ENCODE assay signal across 8 cellular contexts in genomic region chr6:11236351-11236750, GRCh38. TPM values are rescaled to one million over a fixed set of nuclear protein-coding genes. Genes with fewer than 3 reads are reported as not detected.
DNase-seq lines count a peak whose midpoint lies in the region; ATAC-seq and FAIRE-seq lines count a peak whose summit lies in the region.

No MANE protein-coding gene starts in this region.

- no peak overlapping the region for H3K4me2 ChIP-seq in mesendoderm (ENCODE audit: low read length)

- peaks cover 46% of the 10 kb centered on the region for H3K4me1 Mint-ChIP-seq in activated CD4-positive, alpha-beta memory T cell treated with anti-CD3 and anti-CD28 coated beads, Interleukin-2, amount 10 ng/mL, durations not matched to agents 7 days and 5 days

- no peak overlapping the region for H2BK5ac ChIP-seq in mesendoderm (ENCODE audit: low read length)

- H3K4me1 ChIP-seq in mesendoderm (ENCODE audit: control insufficient read depth, low read depth, low read length), result peaks cover 11% of the 10 kb centered on the region

- no peak overlapping the region for H3K4me3 ChIP-seq in mesendoderm (ENCODE audit: low read length)

- ATAC-seq in HG03039 (IDR thresholded peaks at IDR 0.05; ENCODE audit: unreplicated experiment), result peak; percentile 37
- no peak for ATAC-seq in GM21737 (IDR thresholded peaks at IDR 0.05; ENCODE audit: unreplicated experiment)

- no peaks in the 10 kb centered on the region for H3K27me3 ChIP-seq in mesendoderm (ENCODE audit: insufficient read depth, low read length, poor library complexity)

- POLR2A ChIA-PET in activated CD4-positive, alpha-beta memory T cell treated with anti-CD3 and anti-CD28 coated beads, Interleukin-2, amount 10 ng/mL, durations not matched to agents 7 days and 5 days (lab: Charles Lee), result interaction anchor here (1.0 to 7.2 kb wide), 4 partner anchors 14 to 56 kb away, joined by 3 to 138 read pairs (median 4); no protein-coding TSS in a partner anchor

- no peak overlapping the region for H4K5ac ChIP-seq in mesendoderm (ENCODE audit: low read length)

- H3K36me3 Mint-ChIP-seq in activated CD4-positive, alpha-beta memory T cell treated with anti-CD3 and anti-CD28 coated beads, Interleukin-2, amount 10 ng/mL, durations not matched to agents 7 days and 5 days (ENCODE audit: low read depth), result peaks cover 34% of the 10 kb centered on the region

- FAIRE-seq in G401.6 (lab: Jason Lieb, UNC), result peak; percentile 86

- H3K23ac ChIP-seq in mesendoderm (ENCODE audit: low read length), result no peak overlapping the region

- peak overlapping the region; percentile 10 for H3K56ac ChIP-seq in mesendoderm (ENCODE audit: low read length)

- CTCF ChIA-PET in activated CD4-positive, alpha-beta memory T cell treated with anti-CD3 and anti-CD28 coated beads, Interleukin-2, amount 10 ng/mL, durations not matched to agents 7 days and 5 days (lab: Charles Lee), result interaction anchor here (1.0 kb wide), 1 partner anchor 82 kb away, joined by 3 read pairs; no protein-coding TSS in a partner anchor

- H3K36me3 ChIP-seq in mesendoderm (ENCODE audit: control insufficient read depth, insufficient read depth, low read length), result no peaks in the 10 kb centered on the region

- peak; percentile 49 for DNase-seq in activated CD4-positive, alpha-beta memory T cell treated with anti-CD3 and anti-CD28 coated beads, Interleukin-2, amount 10 ng/mL, durations not matched to agents 7 days and 5 days
- no peak for DNase-seq in mesendoderm
- DNase-seq in globus pallidus (ENCODE audit: low spot score), result no peak
- no peak for DNase-seq in NCI-H1930 (lab: John Stamatoyannopoulos, UW)
- no peak for DNase-seq in OCI-M2 (lab: John Stamatoyannopoulos, UW; ENCODE audit: unreplicated experiment)

- no peaks in the 10 kb centered on the region for H3K9me3 Mint-ChIP-seq in activated CD4-positive, alpha-beta memory T cell treated with anti-CD3 and anti-CD28 coated beads, Interleukin-2, amount 10 ng/mL, durations not matched to agents 7 days and 5 days

- H3K27me3 Mint-ChIP-seq in activated CD4-positive, alpha-beta memory T cell treated with anti-CD3 and anti-CD28 coated beads, Interleukin-2, amount 10 ng/mL, durations not matched to agents 7 days and 5 days, result no peaks in the 10 kb centered on the region

- no peaks in the 10 kb centered on the region for H3K79me2 ChIP-seq in mesendoderm (ENCODE audit: control insufficient read depth, insufficient read depth, low read length)

- H3K18ac ChIP-seq in mesendoderm (ENCODE audit: low read length), result no peak overlapping the region

- peak overlapping the region; percentile 71 for H3K27ac Mint-ChIP-seq in activated CD4-positive, alpha-beta memory T cell treated with anti-CD3 and anti-CD28 coated beads, Interleukin-2, amount 10 ng/mL, durations not matched to agents 7 days and 5 days

- no peak overlapping the region for H3K4ac ChIP-seq in mesendoderm (ENCODE audit: low read depth, low read length)

- no peak overlapping the region for H2BK120ac ChIP-seq in mesendoderm (ENCODE audit: low read depth, low read length)

- no peak overlapping the region for H2AK5ac ChIP-seq in mesendoderm (ENCODE audit: low read length)

- no peak overlapping the region for H3K9ac ChIP-seq in mesendoderm (ENCODE audit: low read length)

- no peak overlapping the region for H2BK15ac ChIP-seq in mesendoderm (replicated peaks; ENCODE audit: low read depth)

- no peak overlapping the region for H4K8ac ChIP-seq in mesendoderm (ENCODE audit: low read depth, low read length)

- H3K79me1 ChIP-seq in mesendoderm (ENCODE audit: low read length), result no peaks in the 10 kb centered on the region

- no CpG with 5 or more reads among the region's 3 CpGs for WGBS in mesendoderm (ENCODE audit: extremely low coverage, insufficient coverage, low lambda C conversion rate)

- no peak overlapping the region for H3K4me3 Mint-ChIP-seq in activated CD4-positive, alpha-beta memory T cell treated with anti-CD3 and anti-CD28 coated beads, Interleukin-2, amount 10 ng/mL, durations not matched to agents 7 days and 5 days

- no peak overlapping the region for H3K27ac ChIP-seq in mesendoderm (ENCODE audit: low read depth, low read length)

RNA-seq across cellular contexts. Expression of gene NEDD9, which starts 3.9 kb away (rescaled TPM):
- 10 to 100 TPM; 60.1 to 64.8 TPM for total RNA-seq in activated CD4-positive, alpha-beta memory T cell treated with anti-CD3 and anti-CD28 coated beads, Interleukin-2, amount 10 ng/mL, durations not matched to agents 7 days and 5 days
- 9.6 TPM for polyA plus RNA-seq in mesendoderm (2013, experiment 1 of 2)
- polyA plus RNA-seq in mesendoderm (2013, experiment 2 of 2), result 9.5 TPM
